ENCODE assay signal across 9 cellular contexts in genomic region chr12:41264281-41264680, GRCh38.
DNase-seq lines count a peak whose midpoint lies in the region; ATAC-seq and TF ChIP-seq lines count a peak whose summit lies in the region.
"Had no signal": no experiment of that assay in that cellular context is flagged by ENCODE, and none has a peak within 500 bp of the region (broad histone marks: within the 10 kb centered on the region; RNA-seq: fewer than 3 reads in every experiment).

No MANE protein-coding gene starts in this region.

- ATAC-seq in HG02885 (IDR thresholded peaks at IDR 0.05; ENCODE audit: poor library complexity, unreplicated experiment) (peak; percentile 49), RWPE2 (ENCODE audit: low read depth) (no peak), T-helper 17 cell (no peak)

- DNase-seq in CD14-positive monocyte (ENCODE audit: low spot score) (no peak), RWPE2 (ENCODE audit: low spot score) (no peak), iris pigment epithelial cell (ENCODE audit: low read depth) (peak; percentile 8), MG63 (no peak), NCI-H1436 treated with DMSO at 0.1 percent for 48 hours (lab: John Stamatoyannopoulos, UW) (no peak), T-helper 17 cell (no peak), immature natural killer cell (no peak)
- DNase-seq: effector CD4-positive, alpha-beta T cell had no signal

- H3K4me3 Mint-ChIP-seq in CD14-positive monocyte (no peak overlapping the region), T-helper 17 cell (no peak overlapping the region), immature natural killer cell (no peak overlapping the region)

- H3K9me3 ChIP-seq in RWPE2 (ENCODE audit: severe bottlenecking): no peaks in the 10 kb centered on the region
- no peaks in the 10 kb centered on the region for H3K9me3 ChIP-seq in MG63
- no peaks in the 10 kb centered on the region for H3K9me3 ChIP-seq in T-helper 17 cell (ENCODE audit: control insufficient read depth, low read length, poor library complexity, severe bottlenecking)

- H3K36me3 Mint-ChIP-seq in CD14-positive monocyte (no peaks in the 10 kb centered on the region), T-helper 17 cell (ENCODE audit: low read depth) (no peaks in the 10 kb centered on the region), immature natural killer cell (no peaks in the 10 kb centered on the region)

- no peaks in the 10 kb centered on the region for H3K4me1 ChIP-seq in RWPE2 (ENCODE audit: insufficient read depth, poor library complexity, severe bottlenecking)

- no peaks in the 10 kb centered on the region for H3K9me3 Mint-ChIP-seq in CD14-positive monocyte
- no peaks in the 10 kb centered on the region for H3K9me3 Mint-ChIP-seq in immature natural killer cell

- H3K4me1 Mint-ChIP-seq in CD14-positive monocyte (no peaks in the 10 kb centered on the region), T-helper 17 cell (no peaks in the 10 kb centered on the region), immature natural killer cell (no peaks in the 10 kb centered on the region)

- intact Hi-C loops in CD14-positive monocyte (cut with micrococcal nuclease): no loop called here

- no peaks in the 10 kb centered on the region for H3K36me3 ChIP-seq in RWPE2 (ENCODE audit: low read depth)
- H3K36me3 ChIP-seq in MG63: no peaks in the 10 kb centered on the region

- no peak overlapping the region for H3K4me3 ChIP-seq in RWPE2 (ENCODE audit: severe bottlenecking)
- no peak overlapping the region for H3K4me3 ChIP-seq in MG63

- no peak overlapping the region for H3K27ac ChIP-seq in RWPE2 (ENCODE audit: poor library complexity, severe bottlenecking)

- H3K27me3 ChIP-seq in RWPE2 (ENCODE audit: insufficient read depth, poor library complexity, severe bottlenecking) (peaks cover 3% of the 10 kb centered on the region), MG63 (no peaks in the 10 kb centered on the region)

- H3K27me3 Mint-ChIP-seq in CD14-positive monocyte (ENCODE audit: low read depth in 3 of 3) (peaks cover 0 to 3% (median 0%) of the 10 kb centered on the region in 3 donors), T-helper 17 cell (peaks cover 17% of the 10 kb centered on the region), immature natural killer cell (ENCODE audit: low read depth in 3 of 3) (no peaks in the 10 kb centered on the region)

- H3K27ac Mint-ChIP-seq in CD14-positive monocyte (no peak overlapping the region), T-helper 17 cell (no peak overlapping the region), immature natural killer cell (no peak overlapping the region)

- TF ChIP-seq CTCF in CD14-positive monocyte (IDR thresholded peaks at IDR 0.05) (peak; percentile 27), RWPE2 (IDR thresholded peaks at IDR 0.05; ENCODE audit: poor library complexity, severe bottlenecking) (peak; percentile 72)
